In the genomic region with DNA sequence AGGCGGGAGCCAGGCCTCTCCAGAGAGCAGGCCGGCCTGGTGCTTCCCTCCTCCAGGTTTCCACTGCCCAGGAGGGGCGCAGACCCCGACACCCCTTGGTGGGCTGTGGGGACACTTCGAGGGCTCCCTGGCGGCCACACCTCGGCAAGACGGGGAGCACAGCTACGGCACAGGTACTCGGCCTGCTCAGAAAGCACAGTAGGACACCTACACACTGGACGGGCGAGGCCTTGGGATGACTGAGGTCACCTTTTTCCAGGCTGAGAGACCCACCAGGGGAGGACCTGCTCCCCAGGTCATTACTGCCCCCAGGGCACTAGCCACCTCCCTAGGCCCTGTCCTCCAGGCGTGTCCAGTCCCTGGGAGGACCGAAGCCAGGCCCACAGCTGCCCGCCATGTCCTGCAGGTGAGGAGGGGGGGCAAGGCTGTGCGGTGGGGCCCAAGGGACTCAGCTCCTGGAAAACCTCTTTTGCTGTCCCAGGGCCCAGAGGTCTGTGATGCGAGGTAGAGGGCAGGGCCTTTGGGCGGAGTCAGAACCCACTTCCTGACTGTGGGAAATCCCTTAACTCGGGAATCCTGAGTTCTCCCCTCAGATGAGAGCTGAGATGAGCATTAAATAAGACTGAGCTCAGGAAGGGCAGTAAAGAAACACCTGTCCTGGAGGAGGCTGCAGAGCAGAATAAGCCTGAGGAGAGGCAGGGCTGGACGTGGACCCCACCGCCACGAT, we compare ENCODE assay signal across 7 cellular contexts.
A peak's percentile ranks its signal among the peaks of the same experiment; 100 is the strongest.
DNase-seq lines count a peak whose midpoint lies in the region; ATAC-seq, FAIRE-seq and TF ChIP-seq lines count a peak whose summit lies in the region.
"Not testable (repeated sequence)": the region's sequence is repeated elsewhere in the genome, so short reads cannot be mapped to it uniquely, and the experiment has no call there.

No MANE protein-coding gene starts in this region.

- intact Hi-C loops in kidney (cut with DNase I); mucosa of descending colon (cut with DNase I, micrococcal nuclease); spleen (cut with DNase I; ENCODE audit: low total_unique reads): not testable (repeated sequence)

- H3K4me3 ChIP-seq in kidney (ENCODE audit: low read length in 2 of 2); mucosa of descending colon; spleen: not testable (repeated sequence)

- H3K27me3 ChIP-seq in spleen (replicated peaks in 1 of 7) = not testable (repeated sequence)

- not testable (repeated sequence) for H3K36me3 ChIP-seq in kidney (ENCODE audit: control insufficient read depth in 1 of 2, insufficient read depth in 2 of 2, low read length in 2 of 2); mucosa of descending colon (ENCODE audit: low read depth); spleen

- not testable (repeated sequence) for TF ChIP-seq CTCF in kidney (IDR thresholded peaks at IDR 0.05; ENCODE audit: borderline replicate concordance, extremely low read depth, insufficient read depth); mucosa of descending colon (IDR thresholded peaks at IDR 0.05); spleen (IDR thresholded peaks at IDR 0.05 in 8 of 11, conservative IDR thresholded peaks at IDR 0.05 in 3 of 11)

- DNase-seq in Daoy (ENCODE audit: low read depth) = peak; percentile 2
- peak; percentile 17 for DNase-seq in HT-29 (ENCODE audit: low spot score)
- DNase-seq in ecto neural progenitor cell (ENCODE audit: low spot score) = peak; percentile 11
- DNase-seq in kidney = peak; percentile 37
- DNase-seq in mucosa of descending colon = peak; percentile 32 to 52 (median 45)
- DNase-seq in spleen = peak; percentile 64

- H3K27ac ChIP-seq in kidney (ENCODE audit: low read depth in 2 of 2, low read length in 2 of 2); spleen: not testable (repeated sequence)

- WGBS in spleen, 5 donors = 70 to 90% (median 84%) methylated on average over 6 to 15 of the region's 22 CpGs

- not testable (repeated sequence) for TF ChIP-seq POLR2A in spleen (IDR thresholded peaks at IDR 0.05)

- not testable (repeated sequence) for H3K9ac ChIP-seq in kidney (ENCODE audit: low read length in 2 of 2)

- not testable (repeated sequence) for FAIRE-seq in kidney (lab: Jason Lieb, UNC)

- H3K9me3 ChIP-seq in kidney (ENCODE audit: control insufficient read depth in 1 of 2, low read length in 2 of 2); mucosa of descending colon; spleen: not testable (repeated sequence)

- not testable (repeated sequence) for H3K4me1 ChIP-seq in kidney (ENCODE audit: control insufficient read depth in 1 of 2, insufficient read depth in 1 of 2, low read depth in 1 of 2, low read length in 2 of 2); mucosa of descending colon (ENCODE audit: low read depth); spleen

- peak; percentile 8; the same call in 1 of the 3 replicates for ATAC-seq in SK-N-SH treated with all-trans-retinoic acid at 6 μM for 48 hours
- peak; percentile 24 for ATAC-seq in mucosa of descending colon

Comparison
In these comparisons a context has a peak if more than half of its experiments do, and no peak if none do; other contexts are left out.
1. DNase-seq: peak in every context shown above with its lines; median percentile 64 in spleen; 45 in mucosa of descending colon; 37 in kidney; 17 in HT-29; 11 in ecto neural progenitor cell; 2 in Daoy.